In the genomic region with DNA sequence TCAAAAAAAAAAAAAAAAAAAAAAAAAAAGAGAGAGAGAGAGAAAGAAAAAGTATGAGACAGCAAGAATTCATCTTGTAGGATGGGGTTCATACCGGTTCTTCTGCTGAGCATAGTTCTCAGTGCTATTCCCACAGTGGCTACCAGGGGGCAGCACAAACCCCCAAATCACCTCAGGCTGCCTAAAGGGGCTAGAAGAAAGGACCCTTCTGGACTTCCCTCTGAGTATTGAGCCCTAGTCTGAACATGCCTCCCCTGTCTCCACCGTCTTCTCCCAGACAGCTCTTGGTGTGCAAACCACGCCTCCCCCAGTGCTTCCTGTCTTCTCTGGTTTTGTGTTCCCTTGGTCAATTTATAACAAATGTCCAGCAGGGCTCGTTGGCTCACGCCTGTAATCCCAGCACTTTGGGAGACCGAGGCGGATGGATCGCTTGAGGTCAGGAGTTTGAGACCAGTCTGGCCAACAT, we compare ENCODE assay signal across 8 cellular contexts. TPM values are rescaled to one million over a fixed set of nuclear protein-coding genes. Genes with fewer than 3 reads are reported as not detected.
DNase-seq lines count a peak whose midpoint lies in the region; ATAC-seq and TF ChIP-seq lines count a peak whose summit lies in the region.

No MANE protein-coding gene starts in this region.

- peak; percentile 41 for DNase-seq in CMK (ENCODE audit: low read depth)
- peak; percentile 64 for DNase-seq in HFFc6
- peak; percentile 7 for DNase-seq in NCI-H510A (lab: John Stamatoyannopoulos, UW)
- DNase-seq in activated CD4-positive, alpha-beta T cell treated with anti-CD3 and anti-CD28 coated beads for 48 hours, result peak; percentile 77
- peak; percentile 73 for DNase-seq in colonic mucosa
- DNase-seq in lower lobe of right lung, result no peak
- DNase-seq in stimulated activated CD8-positive, alpha-beta memory T cell treated with anti-CD3 and anti-CD28 coated beads, Interleukin-7, amount 100 ng/mL, for 24 hours (ENCODE audit: low read depth), result peak; percentile 36
- DNase-seq in NK-92 treated with Interleukin-12 subunit alpha and Interleukin-12 subunit beta, amount 100 ng/mL, for 24 hours (lab: John Stamatoyannopoulos, UW), result no peak

- peaks cover 17% of the 10 kb centered on the region for H3K4me1 ChIP-seq in colonic mucosa
- peaks cover 29% of the 10 kb centered on the region for H3K4me1 ChIP-seq in lower lobe of right lung

- no peak overlapping the region for H3K27ac ChIP-seq in colonic mucosa
- no peak overlapping the region for H3K27ac ChIP-seq in lower lobe of right lung

- peak; percentile 86 for TF ChIP-seq CTCF in HFFc6 (IDR thresholded peaks at IDR 0.05)
- peak; percentile 54 for TF ChIP-seq CTCF in colonic mucosa (IDR thresholded peaks at IDR 0.05)
- peak; percentile 72 for TF ChIP-seq CTCF in lower lobe of right lung (IDR thresholded peaks at IDR 0.05)

- no peaks in the 10 kb centered on the region for H3K36me3 Mint-ChIP-seq in HFFc6 (ENCODE audit: low read depth)

- peaks cover 27% of the 10 kb centered on the region for H3K4me1 Mint-ChIP-seq in HFFc6 (ENCODE audit: low read depth)

- H3K36me3 ChIP-seq in colonic mucosa, result no peaks in the 10 kb centered on the region
- H3K36me3 ChIP-seq in lower lobe of right lung, result no peaks in the 10 kb centered on the region

- H3K9me3 ChIP-seq in colonic mucosa, result no peaks in the 10 kb centered on the region
- H3K9me3 ChIP-seq in lower lobe of right lung, result no peaks in the 10 kb centered on the region

- no peaks in the 10 kb centered on the region for H3K9me3 Mint-ChIP-seq in HFFc6

- no peak overlapping the region for H3K4me3 ChIP-seq in colonic mucosa
- no peak overlapping the region for H3K4me3 ChIP-seq in lower lobe of right lung

- H3K27me3 ChIP-seq in colonic mucosa (peaks cover 31% of the 10 kb centered on the region), lower lobe of right lung (ENCODE audit: low read depth) (peaks cover 21% of the 10 kb centered on the region)

- peak overlapping the region; percentile 49 for H3K27ac Mint-ChIP-seq in HFFc6

- ATAC-seq in lower lobe of right lung, result peak; percentile 67 to 68

- H3K4me3 Mint-ChIP-seq in HFFc6, result no peak overlapping the region

- peaks cover 7% of the 10 kb centered on the region for H3K27me3 Mint-ChIP-seq in HFFc6 (ENCODE audit: insufficient read depth)

- no peak overlapping the region for H3K9ac ChIP-seq in colonic mucosa (ENCODE audit: low read depth in 2 of 2, low read length in 2 of 2)

- intact Hi-C loops in colonic mucosa (cut with DNase I) (loop anchor here (5.0 kb wide), 1 partner anchor 142 kb away; a partner anchor contains a TSS), lower lobe of right lung (cut with DNase I) (no loop called here)

RNA-seq across cellular contexts. Expression of a gene that starts 31.3 kb away (rescaled TPM):
- 10 to 100 TPM; 21.4 to 28.4 (median 26.1) TPM for total RNA-seq in HFFc6 (2021; fragmentation: NEBNext Ultra II Directional; extraction: Animal tissue kit (Norgen Biotek cat#: 25700))
- total RNA-seq in colonic mucosa (10 to 100 TPM; 22.0 to 31.0 TPM), lower lobe of right lung (29.4 TPM)

RNA-seq across cellular contexts. Expression of a gene that starts 59.8 kb away (rescaled TPM):
- 100 to 1,000 TPM in 4 of 6 experiments, 10 to 100 TPM in 2; 76.8 to 128 (median 117) TPM for total RNA-seq in HFFc6 (2021; fragmentation: NEBNext Ultra II Directional; extraction: Animal tissue kit (Norgen Biotek cat#: 25700))
- 10 to 100 TPM; 49.3 to 77.5 TPM for total RNA-seq in colonic mucosa
- 50.1 TPM for total RNA-seq in lower lobe of right lung

Comparison
In these comparisons a context has a peak if more than half of its experiments do, and no peak if none do; other contexts are left out.
1. DNase-seq: peak in CMK (single experiment), HFFc6 (single experiment), NCI-H510A (single experiment), activated CD4-positive, alpha-beta T cell treated with anti-CD3 and anti-CD28 coated beads for 48 hours (single experiment), colonic mucosa (single experiment) and stimulated activated CD8-positive, alpha-beta memory T cell treated with anti-CD3 and anti-CD28 coated beads, Interleukin-7, amount 100 ng/mL, for 24 hours (single experiment); none in lower lobe of right lung (single experiment) and NK-92 treated with Interleukin-12 subunit alpha and Interleukin-12 subunit beta, amount 100 ng/mL, for 24 hours (single experiment).
2. Peak in every context shown above with its lines, with median percentiles within 50 percentile points of each other: CTCF ChIP-seq.